30 cellular contexts compared by ENCODE assay signal in the genomic region with DNA sequence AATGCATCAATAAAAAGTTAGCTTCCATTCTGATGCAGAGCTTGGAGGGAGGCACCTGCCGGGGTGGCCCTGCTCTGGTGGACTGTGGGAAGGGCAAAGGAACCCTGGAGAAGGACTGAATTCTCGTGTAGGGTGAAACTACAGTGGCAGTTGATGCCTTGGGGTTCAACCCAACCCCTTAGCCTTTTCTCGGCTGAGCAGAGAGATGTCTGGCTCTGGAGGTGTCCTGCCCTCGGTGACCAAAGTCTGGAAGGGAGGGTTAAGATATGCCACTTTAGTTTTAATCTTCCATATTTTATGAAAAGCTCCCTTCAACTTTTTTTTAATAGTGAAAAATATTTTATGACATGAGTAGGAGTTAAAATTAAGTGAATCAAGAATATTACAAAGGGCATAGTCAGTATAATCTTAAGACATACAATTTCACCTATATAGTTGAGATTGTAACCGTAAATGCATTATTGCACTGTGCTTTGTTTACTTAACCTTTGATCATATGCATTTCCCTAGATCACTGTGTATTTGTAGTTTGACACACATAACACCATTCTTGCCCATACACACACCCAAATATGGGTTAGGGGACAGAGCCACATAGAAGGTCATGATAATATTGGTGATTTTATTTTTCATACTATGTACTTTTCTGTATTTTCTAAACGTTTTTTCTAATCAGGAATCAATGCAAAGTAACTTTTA.
"Had no signal": no experiment of that assay in that cellular context is flagged by ENCODE, and none has a peak within 500 bp of the region (broad histone marks: within the 10 kb centered on the region; RNA-seq: fewer than 3 reads in every experiment).

No MANE protein-coding gene starts in this region.

- H3K4me3 ChIP-seq: neural progenitor cell, ovary, psoas muscle, skin epidermis, smooth muscle cell, spleen, suprapubic skin, testis, tibial artery, upper lobe of right lung had no signal

- ATAC-seq: naive thymus-derived CD4-positive, alpha-beta T cell; natural killer cell; psoas muscle; right cardiac atrium; sciatic nerve; stimulated activated memory B cell treated with anti-CD40 and anti-IgM and Interleukin-4, amounts not matched to agents 10 μg/mL and 1 μg/mL and 100 μg/mL, for 72 hours; stimulated activated naive CD8-positive, alpha-beta T cell treated with anti-CD3 and anti-CD28 coated beads, Interleukin-15, amount 100 ng/mL, for 72 hours; stimulated activated naive CD8-positive, alpha-beta T cell treated with anti-CD3 and anti-CD28 coated beads, Interleukin-15, Interleukin-2, amounts not matched to agents 100 U/mL and 50 U/mL, for 24 hours; upper lobe of right lung had no signal

- H3K36me3 ChIP-seq: neural progenitor cell, ovary, spleen, suprapubic skin, tibial artery, upper lobe of right lung had no signal

- H3K4me1 Mint-ChIP-seq: naive thymus-derived CD4-positive, alpha-beta T cell; natural killer cell; nephron; neural progenitor cell; stimulated activated memory B cell treated with anti-CD40 and anti-IgM and Interleukin-4, amounts not matched to agents 10 μg/mL and 1 μg/mL and 100 μg/mL, for 72 hours; stimulated activated naive CD8-positive, alpha-beta T cell treated with anti-CD3 and anti-CD28 coated beads, Interleukin-15, amount 100 ng/mL, for 72 hours had no signal

- H3K27ac ChIP-seq: neural progenitor cell, ovary, parathyroid adenoma, psoas muscle, skin epidermis, spleen, suprapubic skin, testis, tibial artery, upper lobe of right lung had no signal

- H3K27ac Mint-ChIP-seq: naive thymus-derived CD4-positive, alpha-beta T cell; natural killer cell; nephron; neural progenitor cell; progenitor cell of endocrine pancreas; stimulated activated memory B cell treated with anti-CD40 and anti-IgM and Interleukin-4, amounts not matched to agents 10 μg/mL and 1 μg/mL and 100 μg/mL, for 72 hours; stimulated activated naive CD8-positive, alpha-beta T cell treated with anti-CD3 and anti-CD28 coated beads, Interleukin-15, amount 100 ng/mL, for 72 hours; type B pancreatic cell had no signal

- H3K9me3 ChIP-seq: ovary, psoas muscle, spleen, suprapubic skin, testis, tibial artery, upper lobe of right lung had no signal

- H3K4me1 ChIP-seq: parathyroid adenoma, psoas muscle, spleen, suprapubic skin, testis, tibial artery, upper lobe of right lung had no signal

- H3K4me3 Mint-ChIP-seq: naive thymus-derived CD4-positive, alpha-beta T cell; natural killer cell; nephron; neural progenitor cell; stimulated activated memory B cell treated with anti-CD40 and anti-IgM and Interleukin-4, amounts not matched to agents 10 μg/mL and 1 μg/mL and 100 μg/mL, for 72 hours; stimulated activated naive CD8-positive, alpha-beta T cell treated with anti-CD3 and anti-CD28 coated beads, Interleukin-15, amount 100 ng/mL, for 72 hours; type B pancreatic cell had no signal

- H3K9me3 Mint-ChIP-seq: naive thymus-derived CD4-positive, alpha-beta T cell; nephron; neural progenitor cell; stimulated activated memory B cell treated with anti-CD40 and anti-IgM and Interleukin-4, amounts not matched to agents 10 μg/mL and 1 μg/mL and 100 μg/mL, for 72 hours; stimulated activated naive CD8-positive, alpha-beta T cell treated with anti-CD3 and anti-CD28 coated beads, Interleukin-15, amount 100 ng/mL, for 72 hours had no signal

- H3K36me3 Mint-ChIP-seq: naive thymus-derived CD4-positive, alpha-beta T cell; natural killer cell; neural progenitor cell; stimulated activated memory B cell treated with anti-CD40 and anti-IgM and Interleukin-4, amounts not matched to agents 10 μg/mL and 1 μg/mL and 100 μg/mL, for 72 hours; type B pancreatic cell had no signal

- H3K9ac ChIP-seq: neural progenitor cell, parathyroid adenoma had no signal

- DNase-seq: naive thymus-derived CD4-positive, alpha-beta T cell; natural killer cell; occipital lobe; ovary; posterior cingulate gyrus; psoas muscle; right cardiac atrium; spleen; stimulated activated CD4-positive, alpha-beta T cell treated with anti-CD3 and anti-CD28 coated beads, Interleukin-12 subunit alpha, Interleukin-12 subunit beta, amount 100 ng/mL, for 4 hours; stimulated activated CD4-positive, alpha-beta T cell treated with anti-CD3 and anti-CD28 coated beads, Interleukin-1b, Interleukin-23, amount 100 ng/mL, for 48 hours; stimulated activated CD4-positive, alpha-beta T cell treated with anti-CD3 and anti-CD28 coated beads, Interleukin-4, amount 100 ng/mL, for 1 hour; stimulated activated CD4-positive, alpha-beta T cell treated with anti-CD3 and anti-CD28 coated beads, Interleukin-4, amount 100 ng/mL, for 4 hours; stimulated activated CD8-positive, alpha-beta memory T cell treated with anti-CD3 and anti-CD28 coated beads, Interleukin-4, amount 100 ng/mL, for 48 hours; stimulated activated naive CD4-positive, alpha-beta T cell; stimulated activated naive CD8-positive, alpha-beta T cell treated with anti-CD3 and anti-CD28 coated beads, Interleukin-15, amount 100 ng/mL, for 72 hours; stimulated activated naive CD8-positive, alpha-beta T cell treated with anti-CD3 and anti-CD28 coated beads, Interleukin-15, Interleukin-2, amounts not matched to agents 100 U/mL and 50 U/mL, for 24 hours; substantia nigra; testis; tibial artery; upper lobe of right lung had no signal

- H3K27me3 ChIP-seq: neural progenitor cell, ovary, suprapubic skin, testis, tibial artery, upper lobe of right lung had no signal
